Comparison of ENCODE assay signal across 14 cellular contexts in the genomic region with DNA sequence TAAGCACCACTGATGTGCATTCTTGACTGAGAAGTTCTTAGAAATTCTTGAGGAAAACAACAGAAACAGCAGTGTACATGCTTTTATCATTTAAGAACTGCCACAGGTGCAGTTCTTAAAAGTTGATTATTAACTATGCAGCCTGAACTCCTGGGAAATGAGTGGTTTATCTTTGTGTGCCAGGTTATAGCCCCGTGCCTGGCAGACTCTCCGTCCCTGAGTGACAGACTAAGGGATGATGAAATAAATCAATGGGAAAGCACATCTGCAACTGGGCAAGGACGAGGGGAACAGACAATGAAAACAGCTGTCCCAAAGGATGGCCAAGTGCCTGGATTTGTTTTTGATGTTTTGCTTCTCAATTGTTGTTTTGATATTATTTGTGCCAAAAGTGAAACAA.
DNase-seq lines count a peak whose midpoint lies in the region; ATAC-seq, FAIRE-seq and TF ChIP-seq lines count a peak whose summit lies in the region.
"Had no signal": no experiment of that assay in that cellular context is flagged by ENCODE, and none has a peak within 500 bp of the region (broad histone marks: within the 10 kb centered on the region; RNA-seq: fewer than 3 reads in every experiment).

No MANE protein-coding gene starts in this region.

- peak; percentile 82 for DNase-seq in DMS53 treated with DMSO at 0.1 percent for 48 hours (lab: John Stamatoyannopoulos, UW; ENCODE audit: unreplicated experiment)
- no peak for DNase-seq in kidney
- peak; percentile 82 for DNase-seq in pons (ENCODE audit: low spot score)
- DNase-seq: activated CD4-positive, CD25-positive, alpha-beta regulatory T cell treated with anti-CD3 and anti-CD28 coated beads, Interleukin-2, amount 50 U/mL, for 72 hours; KG1; NCI-H1930; NK-92 treated with Interleukin-12 subunit alpha and Interleukin-12 subunit beta, amount 100 ng/mL, for 24 hours had no signal

- H3K9ac ChIP-seq in kidney (ENCODE audit: low read length in 2 of 2): peak overlapping the region in 1 of 2 donors; percentile 47

- peak overlapping the region; percentile 2 to 45 for H3K4me3 ChIP-seq in kidney (ENCODE audit: low read length in 2 of 2)
- H3K4me3 ChIP-seq: SK-N-MC had no signal

- no peak for ATAC-seq in HG02642 (IDR thresholded peaks at IDR 0.05; ENCODE audit: poor library complexity, unreplicated experiment)
- no peak for ATAC-seq in SK-N-SH treated with all-trans-retinoic acid at 6 μM for 48 hours
- ATAC-seq in GM19395 (IDR thresholded peaks at IDR 0.05; ENCODE audit: unreplicated experiment): no peak
- no peak for ATAC-seq in GM18867 (IDR thresholded peaks at IDR 0.05; ENCODE audit: unreplicated experiment)

- H3K27ac ChIP-seq in VCaP (peak overlapping the region; percentile 90), kidney (ENCODE audit: low read depth in 2 of 2, low read length in 2 of 2) (peak overlapping the region; percentile 74 to 83)
- H3K27ac ChIP-seq: SK-N-MC had no signal

- H3K36me3 ChIP-seq in kidney (ENCODE audit: control insufficient read depth in 1 of 2, insufficient read depth in 2 of 2, low read length in 2 of 2): no peaks in the 10 kb centered on the region

- H3K4me1 ChIP-seq in kidney (ENCODE audit: control insufficient read depth in 1 of 2, insufficient read depth in 1 of 2, low read depth in 1 of 2, low read length in 2 of 2): peaks cover 17 to 30% of the 10 kb centered on the region in 2 donors

- no peaks in the 10 kb centered on the region for H3K9me3 ChIP-seq in kidney (ENCODE audit: control insufficient read depth in 1 of 2, low read length in 2 of 2)

- FAIRE-seq in kidney (lab: Jason Lieb, UNC): peak; percentile 35
- FAIRE-seq: G401.6 had no signal

- intact Hi-C loops in kidney (cut with DNase I): no loop called here

- TF ChIP-seq CTCF in VCaP (conservative IDR thresholded peaks at IDR 0.05) (no peak), kidney (IDR thresholded peaks at IDR 0.05; ENCODE audit: borderline replicate concordance, extremely low read depth, insufficient read depth) (no peak)

TF ChIP-seq in SK-N-SH treated with all-trans-retinoic acid at 6 μM for 48 hours, 23 proteins besides CTCF, POLR2A, EP300 and RAD21:
- TF ChIP-seq SNAI2 (CRISPR knock-in tag; IDR thresholded peaks at IDR 0.05) (no peak), ISL1 (CRISPR knock-in tag; IDR thresholded peaks at IDR 0.05) (no peak), ZC3H10 (CRISPR knock-in tag; IDR thresholded peaks at IDR 0.05) (no peak), TOX (CRISPR knock-in tag; IDR thresholded peaks at IDR 0.05; ENCODE audit: borderline replicate concordance) (no peak), OSR1 (CRISPR knock-in tag; IDR thresholded peaks at IDR 0.05) (no peak), PPARA (CRISPR knock-in tag; IDR thresholded peaks at IDR 0.05; ENCODE audit: borderline replicate concordance) (no peak), ZFP30 (CRISPR knock-in tag; IDR thresholded peaks at IDR 0.05) (no peak), ZNF8 (CRISPR knock-in tag; IDR thresholded peaks at IDR 0.05) (no peak), ARNTL (CRISPR knock-in tag; IDR thresholded peaks at IDR 0.05; ENCODE audit: borderline replicate concordance, low read depth) (no peak), ESRRG (CRISPR knock-in tag; IDR thresholded peaks at IDR 0.05) (no peak), ZFP3 (CRISPR knock-in tag; IDR thresholded peaks at IDR 0.05) (no peak), BACH2 (CRISPR knock-in tag; IDR thresholded peaks at IDR 0.05; ENCODE audit: borderline replicate concordance) (no peak)
- TF ChIP-seq, protein P1, sequence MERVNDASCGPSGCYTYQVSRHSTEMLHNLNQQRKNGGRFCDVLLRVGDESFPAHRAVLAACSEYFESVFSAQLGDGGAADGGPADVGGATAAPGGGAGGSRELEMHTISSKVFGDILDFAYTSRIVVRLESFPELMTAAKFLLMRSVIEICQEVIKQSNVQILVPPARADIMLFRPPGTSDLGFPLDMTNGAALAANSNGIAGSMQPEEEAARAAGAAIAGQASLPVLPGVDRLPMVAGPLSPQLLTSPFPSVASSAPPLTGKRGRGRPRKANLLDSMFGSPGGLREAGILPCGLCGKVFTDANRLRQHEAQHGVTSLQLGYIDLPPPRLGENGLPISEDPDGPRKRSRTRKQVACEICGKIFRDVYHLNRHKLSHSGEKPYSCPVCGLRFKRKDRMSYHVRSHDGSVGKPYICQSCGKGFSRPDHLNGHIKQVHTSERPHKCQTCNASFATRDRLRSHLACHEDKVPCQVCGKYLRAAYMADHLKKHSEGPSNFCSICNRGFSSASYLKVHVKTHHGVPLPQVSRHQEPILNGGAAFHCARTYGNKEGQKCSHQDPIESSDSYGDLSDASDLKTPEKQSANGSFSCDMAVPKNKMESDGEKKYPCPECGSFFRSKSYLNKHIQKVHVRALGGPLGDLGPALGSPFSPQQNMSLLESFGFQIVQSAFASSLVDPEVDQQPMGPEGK (CRISPR knock-in tag; IDR thresholded peaks at IDR 0.05; ENCODE audit: borderline replicate concordance): no peak
- TF ChIP-seq, protein P2, sequence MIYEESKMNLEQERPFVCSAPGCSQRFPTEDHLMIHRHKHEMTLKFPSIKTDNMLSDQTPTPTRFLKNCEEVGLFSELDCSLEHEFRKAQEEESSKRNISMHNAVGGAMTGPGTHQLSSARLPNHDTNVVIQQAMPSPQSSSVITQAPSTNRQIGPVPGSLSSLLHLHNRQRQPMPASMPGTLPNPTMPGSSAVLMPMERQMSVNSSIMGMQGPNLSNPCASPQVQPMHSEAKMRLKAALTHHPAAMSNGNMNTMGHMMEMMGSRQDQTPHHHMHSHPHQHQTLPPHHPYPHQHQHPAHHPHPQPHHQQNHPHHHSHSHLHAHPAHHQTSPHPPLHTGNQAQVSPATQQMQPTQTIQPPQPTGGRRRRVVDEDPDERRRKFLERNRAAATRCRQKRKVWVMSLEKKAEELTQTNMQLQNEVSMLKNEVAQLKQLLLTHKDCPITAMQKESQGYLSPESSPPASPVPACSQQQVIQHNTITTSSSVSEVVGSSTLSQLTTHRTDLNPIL (CRISPR knock-in tag; IDR thresholded peaks at IDR 0.05; ENCODE audit: low read depth): no peak
- TF ChIP-seq, protein P3, sequence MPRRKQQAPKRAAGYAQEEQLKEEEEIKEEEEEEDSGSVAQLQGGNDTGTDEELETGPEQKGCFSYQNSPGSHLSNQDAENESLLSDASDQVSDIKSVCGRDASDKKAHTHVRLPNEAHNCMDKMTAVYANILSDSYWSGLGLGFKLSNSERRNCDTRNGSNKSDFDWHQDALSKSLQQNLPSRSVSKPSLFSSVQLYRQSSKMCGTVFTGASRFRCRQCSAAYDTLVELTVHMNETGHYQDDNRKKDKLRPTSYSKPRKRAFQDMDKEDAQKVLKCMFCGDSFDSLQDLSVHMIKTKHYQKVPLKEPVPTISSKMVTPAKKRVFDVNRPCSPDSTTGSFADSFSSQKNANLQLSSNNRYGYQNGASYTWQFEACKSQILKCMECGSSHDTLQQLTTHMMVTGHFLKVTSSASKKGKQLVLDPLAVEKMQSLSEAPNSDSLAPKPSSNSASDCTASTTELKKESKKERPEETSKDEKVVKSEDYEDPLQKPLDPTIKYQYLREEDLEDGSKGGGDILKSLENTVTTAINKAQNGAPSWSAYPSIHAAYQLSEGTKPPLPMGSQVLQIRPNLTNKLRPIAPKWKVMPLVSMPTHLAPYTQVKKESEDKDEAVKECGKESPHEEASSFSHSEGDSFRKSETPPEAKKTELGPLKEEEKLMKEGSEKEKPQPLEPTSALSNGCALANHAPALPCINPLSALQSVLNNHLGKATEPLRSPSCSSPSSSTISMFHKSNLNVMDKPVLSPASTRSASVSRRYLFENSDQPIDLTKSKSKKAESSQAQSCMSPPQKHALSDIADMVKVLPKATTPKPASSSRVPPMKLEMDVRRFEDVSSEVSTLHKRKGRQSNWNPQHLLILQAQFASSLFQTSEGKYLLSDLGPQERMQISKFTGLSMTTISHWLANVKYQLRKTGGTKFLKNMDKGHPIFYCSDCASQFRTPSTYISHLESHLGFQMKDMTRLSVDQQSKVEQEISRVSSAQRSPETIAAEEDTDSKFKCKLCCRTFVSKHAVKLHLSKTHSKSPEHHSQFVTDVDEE (CRISPR knock-in tag; IDR thresholded peaks at IDR 0.05): no peak
